Comparison of ENCODE assay signal across 10 cellular contexts in genomic region chr9:19424176-19424779, GRCh38. TPM values are rescaled to one million over a fixed set of nuclear protein-coding genes. Genes with fewer than 3 reads are reported as not detected.
DNase-seq lines count a peak whose midpoint lies in the region; ATAC-seq and TF ChIP-seq lines count a peak whose summit lies in the region.
"Had no signal": no experiment of that assay in that cellular context is flagged by ENCODE, and none has a peak within 500 bp of the region (broad histone marks: within the 10 kb centered on the region; RNA-seq: fewer than 3 reads in every experiment).

No MANE protein-coding gene starts in this region.

- no peak for TF ChIP-seq EP300 in transverse colon (IDR thresholded peaks at IDR 0.05; ENCODE audit: low read depth)

- H3K79me1 ChIP-seq in trophoblast cell (ENCODE audit: low read length): no peaks in the 10 kb centered on the region

- H3K18ac ChIP-seq in trophoblast cell (ENCODE audit: low read length): no peak overlapping the region

- no peak overlapping the region for H2AK5ac ChIP-seq in trophoblast cell (ENCODE audit: low read length)

- peak overlapping the region; percentile 29 for H2BK120ac ChIP-seq in trophoblast cell (ENCODE audit: insufficient read depth, low read length, poor library complexity)

- no peak for TF ChIP-seq CTCF in transverse colon (IDR thresholded peaks at IDR 0.05)

- H3K27ac ChIP-seq in trophoblast cell (ENCODE audit: low read depth, low read length): no peak overlapping the region
- no peak overlapping the region for H3K27ac ChIP-seq in transverse colon

- H3K9me3 ChIP-seq in trophoblast cell (ENCODE audit: insufficient read depth, low read depth, low read length) (no peaks in the 10 kb centered on the region), transverse colon (no peaks in the 10 kb centered on the region)

- H3K36me3 ChIP-seq in trophoblast cell (ENCODE audit: control insufficient read depth in 1 of 2, insufficient read depth in 2 of 2, low read length in 2 of 2): peaks cover 0 to 2% of the 10 kb centered on the region in 2 experiments
- H3K36me3 ChIP-seq in transverse colon: no peaks in the 10 kb centered on the region

- no peak overlapping the region for H3K23ac ChIP-seq in trophoblast cell (ENCODE audit: low read length)

- H3K4ac ChIP-seq in trophoblast cell (ENCODE audit: low read depth, low read length): no peak overlapping the region

- H4K8ac ChIP-seq in trophoblast cell (ENCODE audit: low read depth, low read length): no peak overlapping the region

- no peak overlapping the region for H4K91ac ChIP-seq in trophoblast cell (ENCODE audit: low read depth, low read length)

- no peak overlapping the region for H2AFZ ChIP-seq in trophoblast cell (ENCODE audit: insufficient read depth, low read length, poor library complexity)

- no peak for TF ChIP-seq POLR2A in transverse colon (IDR thresholded peaks at IDR 0.05)

- no peak overlapping the region for H3K4me3 ChIP-seq in trophoblast cell (ENCODE audit: low read depth, low read length)
- H3K4me3 ChIP-seq in transverse colon: no peak overlapping the region

- H3K9ac ChIP-seq in trophoblast cell (ENCODE audit: low read length): no peak overlapping the region

- H3K27me3 ChIP-seq in trophoblast cell (ENCODE audit: insufficient read depth, low read length) (no peaks in the 10 kb centered on the region), transverse colon (no peaks in the 10 kb centered on the region)

- WGBS in trophoblast cell (ENCODE audit: extremely low coverage, insufficient coverage, insufficient read length): no CpG with 5 or more reads among the region's 3 CpGs
- 53 to 59% methylated on average over 3 of the region's 3 CpGs for WGBS in transverse colon (ENCODE audit: low coverage in 1 of 2), 2 donors

- H3K14ac ChIP-seq in trophoblast cell (ENCODE audit: low read length): no peak overlapping the region

- H2BK12ac ChIP-seq in trophoblast cell (ENCODE audit: low read length): no peak overlapping the region

- DNase-seq in trophoblast cell (peak in 1 of 2 donors; percentile 51), mesenteric fat pad (ENCODE audit: low spot score) (no peak), transverse colon (no peak), DMS79 treated with DMSO at 0.1 percent for 48 hours (lab: John Stamatoyannopoulos, UW) (no peak)
- DNase-seq in stimulated activated CD4-positive, alpha-beta T cell treated with anti-CD3 and anti-CD28 coated beads, Interleukin-15, amount 100 ng/mL, for 24 hours: no peak
- DNase-seq: activated naive CD4-positive, alpha-beta T cell treated with anti-CD3 and anti-CD28 coated beads for 36 hours; NCI-H187 treated with DMSO at 0.1 percent for 48 hours had no signal

- intact Hi-C loops in transverse colon (cut with DNase I; ENCODE audit: low total_unique reads): no loop called here

- no peak overlapping the region for H2BK5ac ChIP-seq in trophoblast cell (ENCODE audit: low read depth, low read length, poor library complexity)

- ATAC-seq in GM19043 (IDR thresholded peaks at IDR 0.05; ENCODE audit: low read depth, unreplicated experiment): peak; percentile 84
- ATAC-seq in HG02623 (IDR thresholded peaks at IDR 0.05; ENCODE audit: unreplicated experiment): peak; percentile 78
- ATAC-seq in HG03558 (IDR thresholded peaks at IDR 0.05; ENCODE audit: extremely low read depth, unreplicated experiment): peak; percentile 71

- no peak overlapping the region for H3K4me2 ChIP-seq in trophoblast cell (ENCODE audit: low read length)

- H3K4me1 ChIP-seq in trophoblast cell (ENCODE audit: control insufficient read depth in 1 of 2, insufficient read depth in 2 of 2, low read length in 2 of 2) (peaks cover 0 to 2% of the 10 kb centered on the region in 2 experiments), transverse colon (no peaks in the 10 kb centered on the region)

- in situ Hi-C loops in transverse colon (cut with MboI; ENCODE audit: low pct_ligation_motif_present in 1 of 4, low pct_unique_long_range_greater_than_20kb in 1 of 4, low sequenced_read_pairs in 3 of 4): no loop called here

- no peaks in the 10 kb centered on the region for H3K79me2 ChIP-seq in trophoblast cell (ENCODE audit: control insufficient read depth, insufficient read depth, low read length, poor library complexity)

- no peak overlapping the region for H4K12ac ChIP-seq in trophoblast cell (ENCODE audit: low read depth, low read length)

RNA-seq across cellular contexts. Expression of gene ACER2, which starts 15.5 kb away (rescaled TPM):
- 14.6 and 15.6 TPM in 2 replicates for polyA plus RNA-seq in trophoblast cell (2013)
- total RNA-seq in mesenteric fat pad (20.5 TPM), transverse colon (10 to 100 TPM in 2 of 4 donors, 1 to 10 TPM in 2; 2.8 to 13.2 (median 9.3) TPM)

RNA-seq across cellular contexts. Expression of gene RPS6, which starts 44.2 kb away (rescaled TPM):
- 1,694 and 1,740 TPM in 2 replicates for polyA plus RNA-seq in trophoblast cell (2013)
- 1,888 TPM for total RNA-seq in mesenteric fat pad
- 1,000 to 10,000 TPM in 2 of 4 donors, 100 to 1,000 TPM in 2; 456 to 1,350 (median 975) TPM for total RNA-seq in transverse colon
